ENCODE assay signal across 9 cellular contexts in genomic region chr12:49389092-49389703, GRCh38.
DNase-seq lines count a peak whose midpoint lies in the region; ATAC-seq and FAIRE-seq lines count a peak whose summit lies in the region.
"Had no signal": no experiment of that assay in that cellular context is flagged by ENCODE, and none has a peak within 500 bp of the region (broad histone marks: within the 10 kb centered on the region; RNA-seq: fewer than 3 reads in every experiment).

No MANE protein-coding gene starts in this region.

- H3K4me1 ChIP-seq in iPS-20b (ENCODE audit: insufficient read depth, low read length): no peaks in the 10 kb centered on the region

- H3K4me1 Mint-ChIP-seq in activated T-cell treated with anti-CD3 and anti-CD28 coated beads, Interleukin-2, amount 50 U/mL, for 24 hours (ENCODE audit: low read depth): peaks cover 7% of the 10 kb centered on the region

- DNase-seq in NOMO-1 (lab: John Stamatoyannopoulos, UW; ENCODE audit: unreplicated experiment in 2 of 2): peak; percentile 83 to 89
- peak; percentile 77 for DNase-seq in activated T-cell treated with anti-CD3 and anti-CD28 coated beads, Interleukin-2, amount 50 U/mL, for 24 hours
- peak; percentile 35 for DNase-seq in stimulated activated CD8-positive, alpha-beta memory T cell treated with anti-CD3 and anti-CD28 coated beads, Interleukin-15, amount 100 ng/mL, for 1 hour (ENCODE audit: low read depth)
- DNase-seq in RCC 7860 (ENCODE audit: low spot score): no peak
- no peak for DNase-seq in pons (ENCODE audit: low spot score)
- DNase-seq in NCI-H446 (lab: John Stamatoyannopoulos, UW): no peak

- H3K9ac ChIP-seq in iPS-20b (ENCODE audit: low read depth, low read length): no peak overlapping the region

- FAIRE-seq in RCC 7860 (lab: Jason Lieb, UNC): no peak
- FAIRE-seq: bronchial epithelial cell had no signal

- peak overlapping the region; percentile 20 for H3K4me3 Mint-ChIP-seq in activated T-cell treated with anti-CD3 and anti-CD28 coated beads, Interleukin-2, amount 50 U/mL, for 24 hours

- peak overlapping the region; percentile 25; the same call in 1 of the 2 replicates for H3K4me3 ChIP-seq in iPS-20b (ENCODE audit: low read length)

- no peaks in the 10 kb centered on the region for H3K36me3 ChIP-seq in iPS-20b (ENCODE audit: insufficient read depth, low read depth, low read length)

- no peaks in the 10 kb centered on the region for H3K9me3 Mint-ChIP-seq in activated T-cell treated with anti-CD3 and anti-CD28 coated beads, Interleukin-2, amount 50 U/mL, for 24 hours

- H3K27ac Mint-ChIP-seq in activated T-cell treated with anti-CD3 and anti-CD28 coated beads, Interleukin-2, amount 50 U/mL, for 24 hours: no peak overlapping the region

- no peaks in the 10 kb centered on the region for H3K27me3 Mint-ChIP-seq in activated T-cell treated with anti-CD3 and anti-CD28 coated beads, Interleukin-2, amount 50 U/mL, for 24 hours

- no peak overlapping the region for H3K27ac ChIP-seq in iPS-20b (ENCODE audit: low read length)

- H3K9me3 ChIP-seq in iPS-20b (ENCODE audit: insufficient read depth, low read depth, low read length): no peaks in the 10 kb centered on the region

- no peaks in the 10 kb centered on the region for H3K36me3 Mint-ChIP-seq in activated T-cell treated with anti-CD3 and anti-CD28 coated beads, Interleukin-2, amount 50 U/mL, for 24 hours (ENCODE audit: low read depth)

- no peaks in the 10 kb centered on the region for H3K27me3 ChIP-seq in iPS-20b (ENCODE audit: insufficient read depth, low read length)

- ATAC-seq in GM19035 (IDR thresholded peaks at IDR 0.05; ENCODE audit: unreplicated experiment): no peak

Comparison
In these comparisons a context has a peak if more than half of its experiments do, and no peak if none do; other contexts are left out.
1. DNase-seq: peak in NOMO-1 (2 of 2), activated T-cell treated with anti-CD3 and anti-CD28 coated beads, Interleukin-2, amount 50 U/mL, for 24 hours (single experiment) and stimulated activated CD8-positive, alpha-beta memory T cell treated with anti-CD3 and anti-CD28 coated beads, Interleukin-15, amount 100 ng/mL, for 1 hour (single experiment); none in RCC 7860 (single experiment), pons (single experiment) and NCI-H446 (0 of 2).